ENCODE assay signal across 23 cellular contexts in genomic region chr1:49626474-49626873, GRCh38.
A peak's percentile ranks its signal among the peaks of the same experiment; 100 is the strongest.
DNase-seq lines count a peak whose midpoint lies in the region; ATAC-seq, FAIRE-seq and TF ChIP-seq lines count a peak whose summit lies in the region.
"Had no signal": no experiment of that assay in that cellular context is flagged by ENCODE, and none has a peak within 500 bp of the region (broad histone marks: within the 10 kb centered on the region; RNA-seq: fewer than 3 reads in every experiment).

No MANE protein-coding gene starts in this region.

- H3K27me3 ChIP-seq in HepG2 (ENCODE audit: control insufficient read depth in 1 of 2, insufficient read depth in 2 of 2, low read length in 2 of 2): no peaks in the 10 kb centered on the region
- no peaks in the 10 kb centered on the region for H3K27me3 ChIP-seq in right lobe of liver
- H3K27me3 ChIP-seq: BLaER1 treated with 17β-estradiol and CSF1 and Interleukin-3, amounts not matched to agents 10 nM and 100 nM had no signal

- H3K36me3 ChIP-seq in HepG2 (replicated peaks in 1 of 2; ENCODE audit: control insufficient read depth in 1 of 2, insufficient read depth in 2 of 2, low read length in 2 of 2): no peaks in the 10 kb centered on the region
- no peaks in the 10 kb centered on the region for H3K36me3 ChIP-seq in right lobe of liver
- H3K36me3 ChIP-seq: BLaER1 treated with 17β-estradiol and CSF1 and Interleukin-3, amounts not matched to agents 10 nM and 100 nM had no signal

- H3K9ac ChIP-seq in HepG2 (ENCODE audit: insufficient read depth, low read depth, low read length): no peak overlapping the region
- H3K9ac ChIP-seq: BLaER1 treated with 17β-estradiol and CSF1 and Interleukin-3, amounts not matched to agents 10 nM and 100 nM; KMS-11 had no signal

- DNase-seq in HepG2 (ENCODE audit: low spot score): no peak
- no peak for DNase-seq in right lobe of liver
- peak; percentile 24 for DNase-seq in RKO (ENCODE audit: low spot score)
- DNase-seq in kidney tubule cell (ENCODE audit: low spot score): peak; percentile 64
- no peak for DNase-seq in inferior parietal cortex (ENCODE audit: extremely low spot score)
- DNase-seq: 8988T; CD8-positive, alpha-beta T cell; DMS153; DND-41; EL; GOT3; H7; HFFc6 had no signal

- no peak for TF ChIP-seq RAD21 in HepG2 (CRISPR knock-in tag; IDR thresholded peaks at IDR 0.05)

- no TSS peak for BruUV-seq in HepG2 (replicated peaks; lab: Mats Ljungman, UMichigan)

- no peak overlapping the region for H2AFZ ChIP-seq in HepG2 (ENCODE audit: low read length)

- H3K4me2 ChIP-seq in HepG2 (ENCODE audit: low read depth, low read length): no peak overlapping the region
- H3K4me2 ChIP-seq: BLaER1 treated with 17β-estradiol and CSF1 and Interleukin-3, amounts not matched to agents 10 nM and 100 nM; KMS-11 had no signal

- in situ Hi-C loops in HepG2 (cut with HindIII; ENCODE audit: extremely low pct_ligation_motif_present, low pct_unique_long_range_greater_than_20kb): no loop called here

- no peaks in the 10 kb centered on the region for H3K79me2 ChIP-seq in HepG2 (ENCODE audit: insufficient read depth, low read length)

- CTCF ChIA-PET in HepG2 (lab: Yijun Ruan, JAX; ENCODE audit: low intra/inter-chr PET ratio, low total read pairs): no interaction called here

- no peak for TF ChIP-seq EP300 in HepG2 (IDR thresholded peaks at IDR 0.05; ENCODE audit: low read depth in 2 of 2, low read length in 2 of 2)
- no peak for TF ChIP-seq EP300 in HepG2 (CRISPR knock-in tag; IDR thresholded peaks at IDR 0.05; ENCODE audit: borderline replicate concordance)

- TF ChIP-seq POLR2A in HepG2 (IDR thresholded peaks at IDR 0.05; ENCODE audit: insufficient read depth in 1 of 2, low read depth in 2 of 2, low read length in 2 of 2) (no peak), right lobe of liver (IDR thresholded peaks at IDR 0.05) (no peak)

- H3K9me3 ChIP-seq in HepG2 (ENCODE audit: low read length) (peaks cover 96% of the 10 kb centered on the region), right lobe of liver (no peaks in the 10 kb centered on the region)
- H3K9me3 ChIP-seq: BLaER1 treated with 17β-estradiol and CSF1 and Interleukin-3, amounts not matched to agents 10 nM and 100 nM had no signal

- TF ChIP-seq CTCF in HepG2 (CRISPR knock-in tag; IDR thresholded peaks at IDR 0.05): no peak
- no peak for TF ChIP-seq CTCF in right lobe of liver (IDR thresholded peaks at IDR 0.05)

- no peak overlapping the region for H3K4me3 ChIP-seq in HepG2 (replicated peaks in 1 of 3; ENCODE audit: insufficient read depth in 1 of 3, low read depth in 2 of 3, low read length in 3 of 3)
- no peak overlapping the region for H3K4me3 ChIP-seq in right lobe of liver
- H3K4me3 ChIP-seq: BLaER1 treated with 17β-estradiol and CSF1 and Interleukin-3, amounts not matched to agents 10 nM and 100 nM; GM12878 had no signal

- ATAC-seq in HepG2: no peak
- ATAC-seq in right lobe of liver: no peak
- no peak for ATAC-seq in GM21526 (IDR thresholded peaks at IDR 0.05; ENCODE audit: low FRiP score, unreplicated experiment)
- no peak for ATAC-seq in GM21723 (IDR thresholded peaks at IDR 0.05; ENCODE audit: unreplicated experiment)
- ATAC-seq: CD8-positive, alpha-beta T cell; GM12878; HCT116 had no signal

- FAIRE-seq in HepG2 (lab: Jason Lieb, UNC): no peak
- FAIRE-seq: D721Med, GM12878, GM19239, HTR-8/SVneo had no signal

- POLR2A ChIA-PET in HepG2 (lab: Yijun Ruan, JAX): no interaction called here

- H3K27ac ChIP-seq in HepG2 (ENCODE audit: extremely low read length, insufficient read depth, low read length): no peak overlapping the region
- H3K27ac ChIP-seq in right lobe of liver: no peak overlapping the region
- H3K27ac ChIP-seq: BLaER1 treated with 17β-estradiol and CSF1 and Interleukin-3, amounts not matched to agents 10 nM and 100 nM; HL-60; KMS-11 had no signal

- H3K4me1 ChIP-seq in HepG2 (ENCODE audit: insufficient read depth, low read length) (no peaks in the 10 kb centered on the region), right lobe of liver (no peaks in the 10 kb centered on the region)
- H3K4me1 ChIP-seq: BLaER1 treated with 17β-estradiol and CSF1 and Interleukin-3, amounts not matched to agents 10 nM and 100 nM had no signal

- intact Hi-C loops in HepG2 (cut with micrococcal nuclease; ENCODE audit: unreplicated experiment) (no loop called here), right lobe of liver (cut with DNase I) (no loop called here)

- no peaks in the 10 kb centered on the region for H4K20me1 ChIP-seq in HepG2 (ENCODE audit: insufficient read depth, low read length)
- H4K20me1 ChIP-seq: BLaER1 treated with 17β-estradiol and CSF1 and Interleukin-3, amounts not matched to agents 10 nM and 100 nM had no signal

TF ChIP-seq in HepG2, 621 proteins besides CTCF, POLR2A, EP300 and RAD21:
- TF ChIP-seq MAFK (conservative IDR thresholded peaks at IDR 0.05 in 1 of 2, IDR thresholded peaks at IDR 0.05 in 1 of 2; ENCODE audit: low read length in 2 of 2): peak; percentile 67 to 72
- TF ChIP-seq NFE2L2 (IDR thresholded peaks at IDR 0.05; ENCODE audit: low read length): peak; percentile 68
- TF ChIP-seq MLXIP (CRISPR knock-in tag; IDR thresholded peaks at IDR 0.05; ENCODE audit: borderline replicate concordance): no peak
- peak; percentile 46 for TF ChIP-seq MAFF (IDR thresholded peaks at IDR 0.05; ENCODE audit: low read depth, low read length)

Comparison
In these comparisons a context has a peak if more than half of its experiments do, and no peak if none do; other contexts are left out.
1. DNase-seq: peak in RKO (single experiment) and kidney tubule cell (single experiment); none in HepG2 (single experiment), right lobe of liver (0 of 3) and inferior parietal cortex (single experiment).